In the genomic region with DNA sequence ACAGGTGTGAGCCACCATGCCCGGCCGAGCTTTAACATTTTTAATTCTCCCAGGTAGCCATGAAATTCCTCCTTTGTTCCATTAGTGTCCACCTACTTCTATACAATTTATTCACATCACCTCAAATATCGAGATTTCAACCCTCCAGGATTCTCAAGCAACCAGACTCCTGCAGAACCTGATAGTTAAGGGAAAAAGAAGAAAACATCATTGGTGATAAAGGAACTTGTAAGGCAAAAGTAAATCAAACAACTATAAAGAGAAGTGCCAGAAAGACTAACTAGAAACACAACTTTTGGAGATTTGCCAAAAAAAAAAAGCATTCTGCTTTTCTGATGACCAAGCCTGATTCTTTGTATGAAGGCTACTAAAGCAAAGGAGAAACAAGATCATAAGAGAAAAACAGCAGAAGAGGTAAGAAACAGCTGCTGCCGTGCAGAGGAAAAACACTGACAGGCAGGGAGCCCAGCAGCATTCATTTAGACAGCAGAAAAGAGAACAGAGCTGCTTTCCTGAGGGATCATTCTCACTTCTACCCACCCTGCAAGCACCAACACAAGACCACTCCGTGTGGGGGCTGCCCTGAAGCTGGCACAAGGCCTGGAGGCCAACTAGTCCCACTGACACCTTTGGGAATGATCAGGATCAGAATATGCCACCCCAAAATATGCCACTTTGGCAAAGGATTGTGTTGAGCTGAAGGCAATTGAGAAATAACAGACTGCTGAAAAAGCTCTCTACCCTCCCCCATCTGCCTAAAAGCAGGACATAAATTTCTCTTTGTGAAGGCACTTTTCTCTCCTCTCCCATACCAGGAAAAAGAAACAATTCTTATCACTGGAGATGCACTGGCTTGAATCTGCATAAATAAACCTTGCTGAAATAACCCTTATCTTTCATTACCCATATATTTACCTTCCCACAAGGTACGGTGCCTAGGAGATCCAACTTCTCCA, we compare ENCODE assay signal across 8 cellular contexts.
DNase-seq lines count a peak whose midpoint lies in the region; ATAC-seq, FAIRE-seq and TF ChIP-seq lines count a peak whose summit lies in the region.

No MANE protein-coding gene starts in this region.

- H3K4me3 Mint-ChIP-seq in T-helper 17 cell (no peak overlapping the region), natural killer cell (no peak overlapping the region)

- H3K36me3 Mint-ChIP-seq in T-helper 17 cell (ENCODE audit: low read depth) (no peaks in the 10 kb centered on the region), natural killer cell (no peaks in the 10 kb centered on the region)

- H3K4me1 Mint-ChIP-seq in T-helper 17 cell (peaks cover 5% of the 10 kb centered on the region), natural killer cell (no peaks in the 10 kb centered on the region)

- DNase-seq in EH (ENCODE audit: low read depth), result peak; percentile 46
- no peak for DNase-seq in T-helper 17 cell
- DNase-seq in heart right ventricle, result no peak
- DNase-seq in natural killer cell, result no peak
- DNase-seq in urothelium cell line (ENCODE audit: low spot score), result no peak
- no peak for DNase-seq in dermis blood vessel endothelial cell

- intact Hi-C loops in heart right ventricle (cut with DNase I), result no loop called here
- intact Hi-C loops in natural killer cell (cut with micrococcal nuclease), result no loop called here

- H3K27ac ChIP-seq in heart right ventricle (peak overlapping the region; percentile 5 to 79 (median 46)), rectal smooth muscle tissue (ENCODE audit: low read depth, low read length) (peak overlapping the region; percentile 85)

- H3K4me1 ChIP-seq in heart right ventricle (peaks cover 3 to 35% (median 21%) of the 10 kb centered on the region in 9 donors), rectal smooth muscle tissue (ENCODE audit: control insufficient read depth, insufficient read depth, low read length) (peaks cover 25% of the 10 kb centered on the region)

- H3K36me3 ChIP-seq in heart right ventricle (no peaks in the 10 kb centered on the region), rectal smooth muscle tissue (ENCODE audit: control insufficient read depth, insufficient read depth, low read length) (no peaks in the 10 kb centered on the region)

- TF ChIP-seq CTCF in heart right ventricle (IDR thresholded peaks at IDR 0.05), result no peak
- TF ChIP-seq CTCF in natural killer cell (IDR thresholded peaks at IDR 0.05), result no peak

- H3K9me3 ChIP-seq in T-helper 17 cell (ENCODE audit: control insufficient read depth, low read length, poor library complexity, severe bottlenecking), result no peaks in the 10 kb centered on the region
- H3K9me3 ChIP-seq in heart right ventricle, result no peaks in the 10 kb centered on the region

- no peaks in the 10 kb centered on the region for H3K9me3 Mint-ChIP-seq in natural killer cell

- H3K27me3 Mint-ChIP-seq in T-helper 17 cell (no peaks in the 10 kb centered on the region), natural killer cell (ENCODE audit: low read depth in 2 of 2) (peaks cover 0 to 2% of the 10 kb centered on the region in 2 donors)

- ATAC-seq in T-helper 17 cell (no peak), heart right ventricle (peak in 5 of 8 donors; percentile 47 to 62 (median 54)), natural killer cell (no peak), GM18498 (IDR thresholded peaks at IDR 0.05; ENCODE audit: unreplicated experiment) (no peak)

- no peak overlapping the region for H3K9ac ChIP-seq in rectal smooth muscle tissue (ENCODE audit: low read length)

- H3K4me3 ChIP-seq in heart right ventricle (peak overlapping the region in 1 of 10 donors; percentile 6), rectal smooth muscle tissue (ENCODE audit: low read length) (peak overlapping the region; percentile 44)

- H3K27ac Mint-ChIP-seq in T-helper 17 cell (peak overlapping the region; percentile 19), natural killer cell (no peak overlapping the region)

- no peak for FAIRE-seq in urothelium cell line (lab: Jason Lieb, UNC)

- H3K27me3 ChIP-seq in heart right ventricle (no peaks in the 10 kb centered on the region), rectal smooth muscle tissue (ENCODE audit: control insufficient read depth, insufficient read depth, low read length) (no peaks in the 10 kb centered on the region)

- 58 to 63% methylated on average over 6 of the region's 6 CpGs for WGBS in heart right ventricle, 2 donors

Comparison
In these comparisons a context has a peak if more than half of its experiments do, and no peak if none do; other contexts are left out.
1. ATAC-seq: peak in heart right ventricle (5 of 8); none in T-helper 17 cell (single experiment), natural killer cell (0 of 3) and GM18498 (single experiment).